Comparison of ENCODE assay signal across 13 cellular contexts in genomic region chr1:94727846-94728715, GRCh38.
DNase-seq lines count a peak whose midpoint lies in the region; FAIRE-seq and TF ChIP-seq lines count a peak whose summit lies in the region.
"Had no signal": no experiment of that assay in that cellular context is flagged by ENCODE, and none has a peak within 500 bp of the region (broad histone marks: within the 10 kb centered on the region; RNA-seq: fewer than 3 reads in every experiment).

No MANE protein-coding gene starts in this region.

- peak; percentile 38 for FAIRE-seq in HTR-8/SVneo (lab: Jason Lieb, UNC)
- FAIRE-seq in GM12892 (lab: Jason Lieb, UNC) = no peak

- no peaks in the 10 kb centered on the region for H3K36me3 ChIP-seq in kidney epithelial cell (ENCODE audit: control insufficient read depth, insufficient read depth, low read length)
- H3K36me3 ChIP-seq: heart right ventricle had no signal

- no peaks in the 10 kb centered on the region for H3K27me3 ChIP-seq in kidney epithelial cell (ENCODE audit: control insufficient read depth, insufficient read depth, low read length)
- H3K27me3 ChIP-seq: heart right ventricle had no signal

- H3K9me3 Mint-ChIP-seq in activated naive CD4-positive, alpha-beta T cell treated with anti-CD3 and anti-CD28 coated beads, Interleukin-2, amount 10 ng/mL, durations not matched to agents 7 days and 5 days = no peaks in the 10 kb centered on the region
- no peaks in the 10 kb centered on the region for H3K9me3 Mint-ChIP-seq in activated T-helper 2 cell treated with anti-CD3 and anti-CD28 coated beads, Interferon-gamma antibody, Interleukin-2, Interleukin-4, amounts not matched to agents 10 μg/mL and 5 μg/mL and 100 μg/mL, durations not matched to agents 14 hours and 24 hours and 36 hours
- H3K9me3 Mint-ChIP-seq: activated naive CD4-positive, alpha-beta T cell treated with anti-CD3 and anti-CD28 coated beads, Interleukin-2, amount 50 U/mL, for 72 hours; nephron progenitor cell had no signal

- TF ChIP-seq POLR2A in GM12892 (IDR thresholded peaks at IDR 0.05; ENCODE audit: low read depth, low read length) = no peak

- H3K36me3 Mint-ChIP-seq in activated naive CD4-positive, alpha-beta T cell treated with anti-CD3 and anti-CD28 coated beads, Interleukin-2, amount 10 ng/mL, durations not matched to agents 7 days and 5 days = no peaks in the 10 kb centered on the region
- no peaks in the 10 kb centered on the region for H3K36me3 Mint-ChIP-seq in activated T-helper 2 cell treated with anti-CD3 and anti-CD28 coated beads, Interferon-gamma antibody, Interleukin-2, Interleukin-4, amounts not matched to agents 10 μg/mL and 5 μg/mL and 100 μg/mL, durations not matched to agents 14 hours and 24 hours and 36 hours (ENCODE audit: low read depth)
- H3K36me3 Mint-ChIP-seq: activated naive CD4-positive, alpha-beta T cell treated with anti-CD3 and anti-CD28 coated beads, Interleukin-2, amount 50 U/mL, for 72 hours had no signal

- no peak for TF ChIP-seq CTCF in astrocyte of the cerebellum (IDR thresholded peaks at IDR 0.05; ENCODE audit: low read depth, low read length, missing control alignments)
- no peak for TF ChIP-seq CTCF in kidney epithelial cell (IDR thresholded peaks at IDR 0.05; ENCODE audit: insufficient read depth, low read length, poor library complexity, severe bottlenecking)

- H3K4me3 ChIP-seq in astrocyte of the cerebellum (ENCODE audit: low read depth, low read length) = no peak overlapping the region
- no peak overlapping the region for H3K4me3 ChIP-seq in kidney epithelial cell (ENCODE audit: low read depth, low read length)
- H3K4me3 ChIP-seq: heart right ventricle had no signal

- H3K4me1 Mint-ChIP-seq in activated naive CD4-positive, alpha-beta T cell treated with anti-CD3 and anti-CD28 coated beads, Interleukin-2, amount 10 ng/mL, durations not matched to agents 7 days and 5 days = no peaks in the 10 kb centered on the region
- no peaks in the 10 kb centered on the region for H3K4me1 Mint-ChIP-seq in activated T-helper 2 cell treated with anti-CD3 and anti-CD28 coated beads, Interferon-gamma antibody, Interleukin-2, Interleukin-4, amounts not matched to agents 10 μg/mL and 5 μg/mL and 100 μg/mL, durations not matched to agents 14 hours and 24 hours and 36 hours (ENCODE audit: low read depth)
- H3K4me1 Mint-ChIP-seq: nephron progenitor cell had no signal

- peak; percentile 90 for DNase-seq in A172 (ENCODE audit: low spot score)
- DNase-seq in HTR-8/SVneo (ENCODE audit: insufficient read length, low spot score) = peak; percentile 61
- DNase-seq in astrocyte of the cerebellum (ENCODE audit: low read depth) = peak; percentile 79
- peak; percentile 82 for DNase-seq in kidney epithelial cell (ENCODE audit: low read depth)
- no peak for DNase-seq in activated naive CD4-positive, alpha-beta T cell treated with anti-CD3 and anti-CD28 coated beads, Interleukin-2, amount 10 ng/mL, durations not matched to agents 7 days and 5 days
- DNase-seq in activated CD4-positive, CD25-positive, alpha-beta regulatory T cell (lab: John Stamatoyannopoulos, UW) = no peak
- DNase-seq in GM12892 (ENCODE audit: insufficient read length) = no peak
- no peak for DNase-seq in activated T-helper 2 cell treated with anti-CD3 and anti-CD28 coated beads, Interferon-gamma antibody, Interleukin-2, Interleukin-4, amounts not matched to agents 10 μg/mL and 5 μg/mL and 100 μg/mL, durations not matched to agents 14 hours and 24 hours and 36 hours (ENCODE audit: low spot score)
- DNase-seq: AML-193, GOT3, nephron progenitor cell had no signal

- H3K4me3 Mint-ChIP-seq in activated naive CD4-positive, alpha-beta T cell treated with anti-CD3 and anti-CD28 coated beads, Interleukin-2, amount 10 ng/mL, durations not matched to agents 7 days and 5 days = no peak overlapping the region
- H3K4me3 Mint-ChIP-seq in activated T-helper 2 cell treated with anti-CD3 and anti-CD28 coated beads, Interferon-gamma antibody, Interleukin-2, Interleukin-4, amounts not matched to agents 10 μg/mL and 5 μg/mL and 100 μg/mL, durations not matched to agents 14 hours and 24 hours and 36 hours (ENCODE audit: low read depth) = no peak overlapping the region
- H3K4me3 Mint-ChIP-seq: nephron progenitor cell had no signal

- in situ Hi-C loops in astrocyte of the cerebellum (cut with HindIII; ENCODE audit: low sequenced_read_pairs) = no loop called here

- intact Hi-C loops in activated T-helper 2 cell treated with anti-CD3 and anti-CD28 coated beads, Interferon-gamma antibody, Interleukin-2, Interleukin-4, amounts not matched to agents 10 μg/mL and 5 μg/mL and 100 μg/mL, durations not matched to agents 14 hours and 24 hours and 36 hours (cut with micrococcal nuclease) = no loop called here

- no peak overlapping the region for H3K27ac Mint-ChIP-seq in activated naive CD4-positive, alpha-beta T cell treated with anti-CD3 and anti-CD28 coated beads, Interleukin-2, amount 10 ng/mL, durations not matched to agents 7 days and 5 days
- H3K27ac Mint-ChIP-seq in activated T-helper 2 cell treated with anti-CD3 and anti-CD28 coated beads, Interferon-gamma antibody, Interleukin-2, Interleukin-4, amounts not matched to agents 10 μg/mL and 5 μg/mL and 100 μg/mL, durations not matched to agents 14 hours and 24 hours and 36 hours = no peak overlapping the region
- H3K27ac Mint-ChIP-seq: activated naive CD4-positive, alpha-beta T cell treated with anti-CD3 and anti-CD28 coated beads, Interleukin-2, amount 50 U/mL, for 72 hours; nephron progenitor cell had no signal

- CTCF ChIA-PET in activated naive CD4-positive, alpha-beta T cell treated with anti-CD3 and anti-CD28 coated beads, Interleukin-2, amount 10 ng/mL, durations not matched to agents 7 days and 5 days (lab: Charles Lee) = no interaction called here

- peaks cover 16% of the 10 kb centered on the region for H3K27me3 Mint-ChIP-seq in activated naive CD4-positive, alpha-beta T cell treated with anti-CD3 and anti-CD28 coated beads, Interleukin-2, amount 10 ng/mL, durations not matched to agents 7 days and 5 days
- peaks cover 29% of the 10 kb centered on the region for H3K27me3 Mint-ChIP-seq in activated T-helper 2 cell treated with anti-CD3 and anti-CD28 coated beads, Interferon-gamma antibody, Interleukin-2, Interleukin-4, amounts not matched to agents 10 μg/mL and 5 μg/mL and 100 μg/mL, durations not matched to agents 14 hours and 24 hours and 36 hours (ENCODE audit: low read depth)

Comparison
In these comparisons a context has a peak if more than half of its experiments do, and no peak if none do; other contexts are left out.
1. DNase-seq: peak in A172 (single experiment), HTR-8/SVneo (single experiment), astrocyte of the cerebellum (single experiment) and kidney epithelial cell (single experiment); none in activated naive CD4-positive, alpha-beta T cell treated with anti-CD3 and anti-CD28 coated beads, Interleukin-2, amount 10 ng/mL, durations not matched to agents 7 days and 5 days (single experiment), activated CD4-positive, CD25-positive, alpha-beta regulatory T cell (0 of 4), GM12892 (single experiment) and activated T-helper 2 cell treated with anti-CD3 and anti-CD28 coated beads, Interferon-gamma antibody, Interleukin-2, Interleukin-4, amounts not matched to agents 10 μg/mL and 5 μg/mL and 100 μg/mL, durations not matched to agents 14 hours and 24 hours and 36 hours (single experiment).